8 cellular contexts compared by ENCODE assay signal in the genomic region with DNA sequence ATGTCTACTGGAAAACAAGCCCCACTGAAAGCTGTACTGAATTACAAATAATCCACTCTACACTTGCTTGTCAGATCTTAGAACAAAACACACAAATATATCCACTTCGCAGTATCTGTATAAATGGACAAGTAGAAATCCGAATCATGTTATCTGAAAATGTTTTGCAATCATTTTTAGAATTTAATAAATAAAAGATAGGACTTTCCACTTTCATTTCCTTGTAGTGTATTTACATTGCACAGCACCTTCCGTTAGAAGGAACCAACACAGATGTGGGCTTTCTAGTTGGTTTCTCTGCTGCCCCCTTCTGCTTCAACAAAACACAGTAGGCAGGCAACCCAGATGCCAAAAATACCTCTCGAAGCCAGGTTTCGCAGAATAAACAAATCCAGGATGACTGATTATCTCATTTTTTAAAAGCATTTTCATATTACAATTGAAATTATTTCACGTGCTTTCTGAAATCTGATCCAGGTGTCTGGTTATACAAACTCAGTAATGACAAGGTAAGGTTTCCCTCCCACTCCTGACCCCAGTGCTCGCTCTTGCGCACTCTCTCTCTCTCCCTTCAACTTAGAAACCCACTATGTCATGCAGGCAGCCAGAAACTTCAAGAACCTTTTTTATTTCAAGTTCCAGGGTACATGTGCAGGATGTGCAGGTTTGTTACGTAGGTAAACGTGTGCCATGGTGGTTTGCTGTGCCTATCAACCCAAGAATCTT.
DNase-seq lines count a peak whose midpoint lies in the region; ATAC-seq and TF ChIP-seq lines count a peak whose summit lies in the region.

No MANE protein-coding gene starts in this region.

- DNase-seq in AG09319 (ENCODE audit: extremely low read depth, low read depth), result peak; percentile 20
- DNase-seq in NCI-H1436 treated with DMSO at 0.1 percent for 48 hours (lab: John Stamatoyannopoulos, UW), result peak; percentile 19
- DNase-seq in T-helper 2 cell treated with Interferon-gamma antibody and Interleukin-4, amounts not matched to agents 5 μg/mL and 100 μg/mL, for 36 hours (ENCODE audit: low spot score), result peak; percentile 30
- peak; percentile 64 to 69 for DNase-seq in cardiac fibroblast (ENCODE audit: low read depth in 2 of 2)
- DNase-seq in left lung, result no peak
- no peak for DNase-seq in type B pancreatic cell (ENCODE audit: extremely low spot score, unreplicated experiment)

- H3K4me1 Mint-ChIP-seq in T-helper 2 cell treated with Interferon-gamma antibody and Interleukin-4, amounts not matched to agents 5 μg/mL and 100 μg/mL, for 36 hours (ENCODE audit: low read depth), result peaks cover 22% of the 10 kb centered on the region
- H3K4me1 Mint-ChIP-seq in type B pancreatic cell (ENCODE audit: unreplicated experiment), result peaks cover 9% of the 10 kb centered on the region

- no peaks in the 10 kb centered on the region for H3K9me3 ChIP-seq in left lung

- no peak overlapping the region for H3K27ac ChIP-seq in left lung

- H3K36me3 ChIP-seq in left lung, result no peaks in the 10 kb centered on the region

- no peaks in the 10 kb centered on the region for H3K27me3 Mint-ChIP-seq in T-helper 2 cell treated with Interferon-gamma antibody and Interleukin-4, amounts not matched to agents 5 μg/mL and 100 μg/mL, for 36 hours (ENCODE audit: low read depth)
- no peaks in the 10 kb centered on the region for H3K27me3 Mint-ChIP-seq in type B pancreatic cell

- H3K27me3 ChIP-seq in left lung, result no peaks in the 10 kb centered on the region

- peaks cover 0 to 8% of the 10 kb centered on the region in 2 donors for H3K4me1 ChIP-seq in left lung

- peak; percentile 97 for ATAC-seq in GM18502 (IDR thresholded peaks at IDR 0.05; ENCODE audit: poor library complexity, unreplicated experiment)
- peak; percentile 89 for ATAC-seq in HG02798 (IDR thresholded peaks at IDR 0.05; ENCODE audit: poor library complexity, unreplicated experiment)
- ATAC-seq in left lung, result peak; percentile 96

- H3K4me3 ChIP-seq in cardiac fibroblast (replicated peaks in 1 of 2; ENCODE audit: low read depth in 2 of 2, low read length in 2 of 2), result no peak overlapping the region
- H3K4me3 ChIP-seq in left lung, result no peak overlapping the region

- TF ChIP-seq CTCF in AG09319 (IDR thresholded peaks at IDR 0.05; ENCODE audit: low read depth, low read length), result peak; percentile 60
- peak; percentile 58 for TF ChIP-seq CTCF in cardiac fibroblast (IDR thresholded peaks at IDR 0.05; ENCODE audit: low read depth, low read length)
- TF ChIP-seq CTCF in left lung (IDR thresholded peaks at IDR 0.05), result peak; percentile 34 to 37
- peak; percentile 70 for TF ChIP-seq CTCF in type B pancreatic cell (conservative IDR thresholded peaks at IDR 0.05)

- intact Hi-C loops in left lung (cut with DNase I), result loop anchor here in 1 of 2 donors (5.0 kb wide), 1 partner anchor 960 kb away; no protein-coding TSS in a partner anchor

- H3K9me3 Mint-ChIP-seq in T-helper 2 cell treated with Interferon-gamma antibody and Interleukin-4, amounts not matched to agents 5 μg/mL and 100 μg/mL, for 36 hours, result no peaks in the 10 kb centered on the region
- H3K9me3 Mint-ChIP-seq in type B pancreatic cell, result no peaks in the 10 kb centered on the region

- H3K4me3 Mint-ChIP-seq in T-helper 2 cell treated with Interferon-gamma antibody and Interleukin-4, amounts not matched to agents 5 μg/mL and 100 μg/mL, for 36 hours, result peak overlapping the region; percentile 69
- no peak overlapping the region for H3K4me3 Mint-ChIP-seq in type B pancreatic cell

- H3K27ac Mint-ChIP-seq in T-helper 2 cell treated with Interferon-gamma antibody and Interleukin-4, amounts not matched to agents 5 μg/mL and 100 μg/mL, for 36 hours, result peak overlapping the region; percentile 83
- no peak overlapping the region for H3K27ac Mint-ChIP-seq in type B pancreatic cell

- peaks cover 4% of the 10 kb centered on the region for H3K36me3 Mint-ChIP-seq in T-helper 2 cell treated with Interferon-gamma antibody and Interleukin-4, amounts not matched to agents 5 μg/mL and 100 μg/mL, for 36 hours (ENCODE audit: low read depth)
- H3K36me3 Mint-ChIP-seq in type B pancreatic cell, result no peaks in the 10 kb centered on the region

Comparison
In these comparisons a context has a peak if more than half of its experiments do, and no peak if none do; other contexts are left out.
1. DNase-seq: peak in AG09319 (single experiment), NCI-H1436 treated with DMSO at 0.1 percent for 48 hours (single experiment), T-helper 2 cell treated with Interferon-gamma antibody and Interleukin-4, amounts not matched to agents 5 μg/mL and 100 μg/mL, for 36 hours (single experiment) and cardiac fibroblast (2 of 2); none in left lung (0 of 2) and type B pancreatic cell (single experiment).
2. Peak in every context shown above with its lines, with median percentiles within 50 percentile points of each other: CTCF ChIP-seq and ATAC-seq.